ENCODE assay signal across 13 cellular contexts in genomic region chr12:34398366-34398705, GRCh38.
DNase-seq lines count a peak whose midpoint lies in the region; ATAC-seq and TF ChIP-seq lines count a peak whose summit lies in the region.
"Had no signal": no experiment of that assay in that cellular context is flagged by ENCODE, and none has a peak within 500 bp of the region (broad histone marks: within the 10 kb centered on the region; RNA-seq: fewer than 3 reads in every experiment).

No MANE protein-coding gene starts in this region.

- H2AFZ ChIP-seq in PC-3 (ENCODE audit: low read length) = no peak overlapping the region

- no peak for ATAC-seq in left cardiac atrium
- ATAC-seq in PC-3 = no peak
- no peak for ATAC-seq in foreskin keratinocyte

- H3F3A ChIP-seq in PC-3 (ENCODE audit: low read length, unreplicated experiment) = no peaks in the 10 kb centered on the region

- CTCF ChIA-PET in PC-3 (lab: Charles Lee) = no interaction called here

- no peaks in the 10 kb centered on the region for H3K9me3 ChIP-seq in PC-3 (ENCODE audit: low read length)

- H3K27me3 ChIP-seq in PC-3 (ENCODE audit: low read length) = peaks cover 69% of the 10 kb centered on the region
- no peaks in the 10 kb centered on the region for H3K27me3 ChIP-seq in foreskin keratinocyte

- H3K4me2 ChIP-seq in PC-3 (ENCODE audit: low read length) = no peak overlapping the region

- TF ChIP-seq CTCF in GM13976 (IDR thresholded peaks at IDR 0.05; ENCODE audit: borderline replicate concordance, control extremely low read depth, extremely low read depth, insufficient read depth, missing control alignments) (no peak), PC-3 (conservative IDR thresholded peaks at IDR 0.05; ENCODE audit: low read depth, low read length) (no peak), foreskin keratinocyte (conservative IDR thresholded peaks at IDR 0.05) (no peak)

- POLR2A ChIA-PET in PC-3 (lab: Charles Lee; ENCODE audit: unreplicated experiment) = no interaction called here

- BruUV-seq in PC-3 (replicated peaks; lab: Mats Ljungman, UMichigan) = no TSS peak

- DNase-seq in Ammon's horn (ENCODE audit: low spot score) = peak; percentile 0
- DNase-seq in GM13976 (ENCODE audit: low spot score) = peak; percentile 4
- DNase-seq in left cardiac atrium = peak; percentile 10
- peak; percentile 61 for DNase-seq in posterior vena cava (ENCODE audit: low spot score)
- no peak for DNase-seq in C1 segment of cervical spinal cord (lab: John Stamatoyannopoulos, UW)
- DNase-seq in PC-3 = no peak
- no peak for DNase-seq in foreskin keratinocyte
- DNase-seq in NCI-H1436 treated with DMSO at 0.1 percent for 48 hours (lab: John Stamatoyannopoulos, UW) = no peak
- DNase-seq: hypothalamus, Karpas-422, NCI-H1436, NCI-H345 had no signal

- no peak overlapping the region for H3K27ac ChIP-seq in PC-3 (ENCODE audit: low read length)
- no peak overlapping the region for H3K27ac ChIP-seq in foreskin keratinocyte
- H3K27ac ChIP-seq: dorsolateral prefrontal cortex had no signal

- no peaks in the 10 kb centered on the region for H3K4me1 ChIP-seq in PC-3 (ENCODE audit: insufficient read depth, low read length)
- no peaks in the 10 kb centered on the region for H3K4me1 ChIP-seq in foreskin keratinocyte

- H3K9ac ChIP-seq in PC-3 (ENCODE audit: low read length) = no peak overlapping the region

- H3K9me2 ChIP-seq in PC-3 (replicated peaks; ENCODE audit: low read length) = no peaks in the 10 kb centered on the region

- H3K79me2 ChIP-seq in PC-3 (ENCODE audit: low read length) = no peaks in the 10 kb centered on the region

- no peaks in the 10 kb centered on the region for H4K20me1 ChIP-seq in PC-3 (ENCODE audit: low read length)

- H3K4me3 ChIP-seq in PC-3 (ENCODE audit: low read length) = no peak overlapping the region
- H3K4me3 ChIP-seq: dorsolateral prefrontal cortex had no signal

- in situ Hi-C loops in GM13976 (cut with MboI; ENCODE audit: low sequenced_read_pairs, unreplicated experiment) = no loop called here

- H3K36me3 ChIP-seq in PC-3 (ENCODE audit: low read depth, low read length) = no peaks in the 10 kb centered on the region

- intact Hi-C loops in left cardiac atrium (cut with DNase I) (no loop called here), posterior vena cava (cut with DNase I) (no loop called here), PC-3 (cut with micrococcal nuclease) (no loop called here)

Comparison
In these comparisons a context has a peak if more than half of its experiments do, and no peak if none do; other contexts are left out.
1. DNase-seq: peak in Ammon's horn (single experiment), GM13976 (single experiment), left cardiac atrium (single experiment) and posterior vena cava (single experiment); none in C1 segment of cervical spinal cord (0 of 14), PC-3 (single experiment), foreskin keratinocyte (0 of 2) and NCI-H1436 treated with DMSO at 0.1 percent for 48 hours (single experiment).